33 cellular contexts compared by ENCODE assay signal in genomic region chr11:133362156-133362555, GRCh38.
"Had no signal": no experiment of that assay in that cellular context is flagged by ENCODE, and none has a peak within 500 bp of the region (broad histone marks: within the 10 kb centered on the region; RNA-seq: fewer than 3 reads in every experiment).

No MANE protein-coding gene starts in this region.

- DNase-seq: activated CD4-positive, alpha-beta memory T cell treated with anti-CD3 and anti-CD28 coated beads, Interleukin-2, amount 10 ng/mL, durations not matched to agents 7 days and 5 days; activated CD4-positive, alpha-beta T cell treated with anti-CD3 and anti-CD28 coated beads for 1 hour; activated CD4-positive, alpha-beta T cell treated with anti-CD3 and anti-CD28 coated beads for 36 hours; activated CD4-positive, alpha-beta T cell treated with anti-CD3 and anti-CD28 coated beads for 48 hours; activated CD4-positive, alpha-beta T cell treated with anti-CD3 and anti-CD28 coated beads, Interleukin-2, amount 10 ng/mL, durations not matched to agents 7 days and 5 days; activated CD4-positive, alpha-beta T cell treated with anti-CD3 and anti-CD28 coated beads, Interleukin-2, amount 50 U/mL, for 48 hours; activated CD4-positive, CD25-positive, alpha-beta regulatory T cell; activated CD8-positive, alpha-beta memory T cell treated with anti-CD3 and anti-CD28 coated beads for 24 hours; activated CD8-positive, alpha-beta memory T cell treated with anti-CD3 and anti-CD28 coated beads, Interleukin-2, amount 10 ng/mL, durations not matched to agents 7 days and 5 days; activated CD8-positive, alpha-beta T cell treated with anti-CD3 and anti-CD28 coated beads, Interleukin-2, amount 10 ng/mL, durations not matched to agents 7 days and 5 days; activated effector memory CD4-positive, alpha-beta T cell treated with anti-CD3 and anti-CD28 coated beads, Interleukin-2, amount 50 U/mL, for 16 hours; activated gamma-delta T cell treated with Interleukin-2 at 50 U/mL for 16 hours; activated naive CD4-positive, alpha-beta T cell; activated naive CD4-positive, alpha-beta T cell treated with anti-CD3 and anti-CD28 coated beads for 36 hours; activated naive CD4-positive, alpha-beta T cell treated with anti-CD3 and anti-CD28 coated beads, Interleukin-2, amount 50 U/mL, for 16 hours; activated naive CD8-positive, alpha-beta T cell treated with anti-CD3 and anti-CD28 coated beads for 36 hours; activated T-cell treated with anti-CD3 and anti-CD28 coated beads for 4 hours; activated T-cell treated with anti-CD3 and anti-CD28 coated beads, Interleukin-2, amount 50 U/mL, for 1 hour; activated T-cell treated with anti-CD3 and anti-CD28 coated beads, Interleukin-2, amount 50 U/mL, for 4 hours; activated T-cell treated with anti-CD3 and anti-CD28 coated beads, Interleukin-2, amount 50 U/mL, for 72 hours; adrenal gland; amniotic stem cell; aorta; body of pancreas; brain microvascular endothelial cell; central memory CD4-positive, alpha-beta T cell; T-helper 1 cell; T-helper 2 cell; T-helper 9 cell had no signal

- H3K27me3 ChIP-seq: adrenal gland, body of pancreas, brain microvascular endothelial cell, breast epithelium had no signal

- H3K9me3 ChIP-seq: adrenal gland, body of pancreas, breast epithelium had no signal

- H3K4me1 ChIP-seq: adrenal gland, body of pancreas, breast epithelium had no signal

- H3K4me3 ChIP-seq: adrenal gland, body of pancreas, breast epithelium had no signal

- H3K36me3 ChIP-seq: adrenal gland, brain microvascular endothelial cell, breast epithelium had no signal

- H3K27ac ChIP-seq: adrenal gland, body of pancreas, brain microvascular endothelial cell, breast epithelium, VCaP had no signal

- FAIRE-seq: astrocyte, TTC549 had no signal
